Comparison of ENCODE assay signal across 13 cellular contexts in the genomic region with DNA sequence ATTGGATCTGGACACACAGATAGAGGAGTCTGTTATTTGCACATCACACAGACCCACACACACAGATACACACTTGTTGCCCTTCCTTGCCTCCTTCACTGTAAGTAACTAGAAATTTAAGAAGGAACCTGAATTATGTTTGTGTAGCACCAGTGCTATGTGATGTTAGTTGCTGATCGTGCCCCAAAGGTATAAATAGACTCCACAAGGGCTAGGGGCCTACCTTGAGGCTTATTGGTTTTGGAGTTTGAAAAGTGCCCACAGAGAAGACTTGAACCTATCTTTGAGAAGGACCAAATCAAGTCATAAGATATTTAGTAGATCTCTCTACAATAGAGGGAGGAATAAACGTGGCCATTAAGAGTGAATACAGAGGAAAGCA. TPM values are rescaled to one million over a fixed set of nuclear protein-coding genes. Genes with fewer than 3 reads are reported as not detected.
DNase-seq lines count a peak whose midpoint lies in the region; ATAC-seq and TF ChIP-seq lines count a peak whose summit lies in the region.
"Had no signal": no experiment of that assay in that cellular context is flagged by ENCODE, and none has a peak within 500 bp of the region (broad histone marks: within the 10 kb centered on the region; RNA-seq: fewer than 3 reads in every experiment).

No MANE protein-coding gene starts in this region.

- no peak for TF ChIP-seq CTCF in heart right ventricle (IDR thresholded peaks at IDR 0.05)
- TF ChIP-seq CTCF in osteoblast (IDR thresholded peaks at IDR 0.05; ENCODE audit: extremely low read depth, low read depth, low read length) = no peak
- TF ChIP-seq CTCF in ovary (IDR thresholded peaks at IDR 0.05) = no peak

- H3K4me3 ChIP-seq in heart right ventricle (no peak overlapping the region), duodenal mucosa (ENCODE audit: low read depth in 1 of 2, low read length in 2 of 2) (no peak overlapping the region), osteoblast (ENCODE audit: insufficient read depth, low read length) (peak overlapping the region; percentile 28), urinary bladder (ENCODE audit: low read depth, low read length) (no peak overlapping the region), ovary (no peak overlapping the region)
- H3K4me3 ChIP-seq: lung, thoracic aorta had no signal

- DNase-seq in heart right ventricle = no peak
- no peak for DNase-seq in cardiac septum (ENCODE audit: low spot score)
- DNase-seq in osteoblast (ENCODE audit: insufficient read length, low spot score, missing footprints) = peak; percentile 57
- DNase-seq in ovary = no peak
- no peak for DNase-seq in DMS 273 treated with DMSO at 0.1 percent for 48 hours (lab: John Stamatoyannopoulos, UW)
- DNase-seq: activated T-cell treated with anti-CD3 and anti-CD28 coated beads, Interleukin-2, amount 50 U/mL, for 24 hours; NCI-H1930; NCI-H82 had no signal

- intact Hi-C loops in heart right ventricle (cut with DNase I) = loop anchor here in 3 of 10 donors (5.0 to 10.0 kb wide), 3 partner anchors 37 to 45 kb away; no protein-coding TSS in a partner anchor
- intact Hi-C loops in cardiac septum (cut with DNase I) = no loop called here
- intact Hi-C loops in ovary (cut with DNase I) = no loop called here

- H3K4me2 ChIP-seq in osteoblast (ENCODE audit: insufficient read depth, low read length) = peak overlapping the region; percentile 52

- no peaks in the 10 kb centered on the region for H4K20me1 ChIP-seq in osteoblast (ENCODE audit: insufficient read depth, low read length)

- H3K9me3 ChIP-seq in heart right ventricle (no peaks in the 10 kb centered on the region), duodenal mucosa (ENCODE audit: control insufficient read depth in 1 of 2, low read length in 2 of 2) (no peaks in the 10 kb centered on the region), osteoblast (ENCODE audit: low read depth, low read length) (no peaks in the 10 kb centered on the region), ovary (no peaks in the 10 kb centered on the region)
- H3K9me3 ChIP-seq: thoracic aorta had no signal

- H3K4me1 ChIP-seq in heart right ventricle (peaks cover 5 to 87% (median 36%) of the 10 kb centered on the region in 9 donors), duodenal mucosa (ENCODE audit: control insufficient read depth in 1 of 2, insufficient read depth in 2 of 2, low read length in 2 of 2) (peaks cover 0 to 5% of the 10 kb centered on the region in 2 donors), osteoblast (ENCODE audit: insufficient read depth, low read length) (peaks cover 82% of the 10 kb centered on the region), urinary bladder (ENCODE audit: insufficient read depth) (no peaks in the 10 kb centered on the region), ovary (ENCODE audit: insufficient read depth) (peaks cover 8% of the 10 kb centered on the region)

- 74 to 78% methylated on average over 2 of the region's 2 CpGs for WGBS in heart right ventricle, 2 donors
- 57% methylated on average over 2 of the region's 2 CpGs for WGBS in urinary bladder
- 75 to 86% (median 82%) methylated on average over 2 of the region's 2 CpGs for WGBS in ovary, 3 donors

- TF ChIP-seq POLR2A in ovary (IDR thresholded peaks at IDR 0.05) = no peak

- H3K9ac ChIP-seq in duodenal mucosa (ENCODE audit: low read depth in 1 of 2, low read length in 2 of 2) = no peak overlapping the region

- no peaks in the 10 kb centered on the region for H3K79me2 ChIP-seq in osteoblast (ENCODE audit: insufficient read depth, low read length)

- H3K27ac ChIP-seq in heart right ventricle (peak overlapping the region in 9 of 10 donors; percentile 2 to 88 (median 67)), duodenal mucosa (ENCODE audit: low read depth, low read length) (peak overlapping the region; percentile 7), osteoblast (ENCODE audit: low read depth, low read length) (peak overlapping the region; percentile 100), urinary bladder (ENCODE audit: low read depth) (peak overlapping the region; percentile 12), ovary (no peak overlapping the region)

- no peaks in the 10 kb centered on the region for H3K27me3 ChIP-seq in heart right ventricle
- no peaks in the 10 kb centered on the region for H3K27me3 ChIP-seq in duodenal mucosa (ENCODE audit: control insufficient read depth in 1 of 2, insufficient read depth in 2 of 2, low read length in 2 of 2)
- H3K27me3 ChIP-seq in osteoblast (ENCODE audit: insufficient read depth, low read length) = no peaks in the 10 kb centered on the region
- no peaks in the 10 kb centered on the region for H3K27me3 ChIP-seq in ovary

- TF ChIP-seq EP300 in ovary (IDR thresholded peaks at IDR 0.05) = no peak

- H3K36me3 ChIP-seq in heart right ventricle = no peaks in the 10 kb centered on the region
- H3K36me3 ChIP-seq in duodenal mucosa (ENCODE audit: control insufficient read depth in 1 of 2, insufficient read depth in 2 of 2, low read length in 2 of 2) = no peaks in the 10 kb centered on the region
- H3K36me3 ChIP-seq in osteoblast (ENCODE audit: insufficient read depth, low read length) = no peaks in the 10 kb centered on the region
- H3K36me3 ChIP-seq in urinary bladder (ENCODE audit: insufficient read depth) = no peaks in the 10 kb centered on the region
- no peaks in the 10 kb centered on the region for H3K36me3 ChIP-seq in ovary
- H3K36me3 ChIP-seq: thoracic aorta had no signal

- no peak overlapping the region for H2AFZ ChIP-seq in osteoblast (ENCODE audit: low read length)

- ATAC-seq in heart right ventricle (no peak), GM21528 (IDR thresholded peaks at IDR 0.05; ENCODE audit: low FRiP score, unreplicated experiment) (no peak)

RNA-seq across cellular contexts. Expression of a gene that starts 8.8 kb away (rescaled TPM):
- total RNA-seq in heart right ventricle = 100 to 1,000 TPM in 1 of 10 donors, 10 to 100 TPM in 9; 29.6 to 137 (median 46.2) TPM
- polyA plus RNA-seq in heart right ventricle = 10 to 100 TPM; 65.5 to 69.9 TPM
- 46.9 TPM for total RNA-seq in cardiac septum
- total RNA-seq in osteoblast = 1,700 and 2,120 TPM in 2 replicates
- 394 TPM for total RNA-seq in urinary bladder
- polyA plus RNA-seq in urinary bladder = 220 TPM
- total RNA-seq in ovary = 10 to 100 TPM; 14.5 to 46.6 (median 25.3) TPM
- polyA plus RNA-seq in ovary = 100 to 1,000 TPM in 1 of 2 donors, 10 to 100 TPM in 1; 22.2 to 138 TPM

Comparison
In these comparisons a context has a peak if more than half of its experiments do, and no peak if none do; other contexts are left out.
1. H3K27ac ChIP-seq: peak in heart right ventricle (9 of 10), duodenal mucosa (single experiment), osteoblast (single experiment) and urinary bladder (single experiment); none in ovary (0 of 2).